1 cellular context compared by ENCODE assay signal in genomic region chr13:30869491-30869890, GRCh38.
TF ChIP-seq lines count a peak whose summit lies in the region.

No MANE protein-coding gene starts in this region.

TF ChIP-seq in IMR-90, 13 proteins besides CTCF, POLR2A, EP300 and RAD21 (continued from another document):
- TF ChIP-seq NFE2L2 (IDR thresholded peaks at IDR 0.05; ENCODE audit: low read depth, low read length) (no peak), MAFK (IDR thresholded peaks at IDR 0.05; ENCODE audit: low read depth, low read length) (no peak), SMC3 (IDR thresholded peaks at IDR 0.05; ENCODE audit: low read depth, low read length) (no peak)
